In genomic region chr7:142853739-142854504, GRCh38 we compare ENCODE assay signal across 8 cellular contexts. TPM values are rescaled to one million over a fixed set of nuclear protein-coding genes. Genes with fewer than 3 reads are reported as not detected.
DNase-seq lines count a peak whose midpoint lies in the region; ATAC-seq and TF ChIP-seq lines count a peak whose summit lies in the region.

No MANE protein-coding gene starts in this region.

- no peaks in the 10 kb centered on the region for H3K36me3 Mint-ChIP-seq in chondrocyte (ENCODE audit: low read depth)

- peak; percentile 87 for TF ChIP-seq CTCF in chondrocyte (IDR thresholded peaks at IDR 0.05)

- DNase-seq in NCI-H2029 (lab: John Stamatoyannopoulos, UW) (peak; percentile 28), NCI-H2029 treated with DMSO at 0.1 percent for 48 hours (lab: John Stamatoyannopoulos, UW) (no peak), NCI-H1105 treated with DMSO at 0.1 percent for 48 hours (lab: John Stamatoyannopoulos, UW) (peak; percentile 85), chondrocyte (ENCODE audit: low spot score) (no peak), kidney tubule cell (ENCODE audit: low spot score) (peak; percentile 64)
- peak; percentile 36 for DNase-seq in activated CD4-positive, CD25-positive, alpha-beta regulatory T cell treated with anti-CD3 and anti-CD28 coated beads, Interleukin-2, amount 50 U/mL, for 16 hours (ENCODE audit: low read depth, low spot score)
- DNase-seq in stimulated activated CD4-positive, alpha-beta T cell treated with anti-CD3 and anti-CD28 coated beads, Interleukin-1b, Interleukin-23, amount 100 ng/mL, for 48 hours = peak; percentile 63

- H3K27me3 Mint-ChIP-seq in chondrocyte (ENCODE audit: low read depth) = peaks cover 46% of the 10 kb centered on the region

- peak; percentile 85 for ATAC-seq in HG02798 (IDR thresholded peaks at IDR 0.05; ENCODE audit: poor library complexity, unreplicated experiment)

- H3K9me3 Mint-ChIP-seq in chondrocyte (ENCODE audit: low read depth) = no peaks in the 10 kb centered on the region

- H3K4me1 Mint-ChIP-seq in chondrocyte (ENCODE audit: low read depth) = no peaks in the 10 kb centered on the region

- no peak overlapping the region for H3K27ac Mint-ChIP-seq in chondrocyte (ENCODE audit: unreplicated experiment)

- H3K4me3 Mint-ChIP-seq in chondrocyte (ENCODE audit: unreplicated experiment) = peak overlapping the region; percentile 85

RNA-seq across cellular contexts. Expression of gene EPHB6, which starts 1.0 kb away (rescaled TPM):
- total RNA-seq in chondrocyte = 0.22 to 2.1 TPM (median 0.31 TPM) in 3 replicates

RNA-seq across cellular contexts. Expression of gene TRPV6, which starts 31.6 kb away (rescaled TPM):
- 1.1 TPM in 1 of 3 replicates, not detected in the others for total RNA-seq in chondrocyte

Comparison
In these comparisons a context has a peak if more than half of its experiments do, and no peak if none do; other contexts are left out.
1. DNase-seq: peak in NCI-H2029 (single experiment), NCI-H1105 treated with DMSO at 0.1 percent for 48 hours (single experiment), activated CD4-positive, CD25-positive, alpha-beta regulatory T cell treated with anti-CD3 and anti-CD28 coated beads, Interleukin-2, amount 50 U/mL, for 16 hours (single experiment), kidney tubule cell (single experiment) and stimulated activated CD4-positive, alpha-beta T cell treated with anti-CD3 and anti-CD28 coated beads, Interleukin-1b, Interleukin-23, amount 100 ng/mL, for 48 hours (single experiment); none in NCI-H2029 treated with DMSO at 0.1 percent for 48 hours (single experiment) and chondrocyte (single experiment).